ENCODE assay signal across 14 cellular contexts in the genomic region with DNA sequence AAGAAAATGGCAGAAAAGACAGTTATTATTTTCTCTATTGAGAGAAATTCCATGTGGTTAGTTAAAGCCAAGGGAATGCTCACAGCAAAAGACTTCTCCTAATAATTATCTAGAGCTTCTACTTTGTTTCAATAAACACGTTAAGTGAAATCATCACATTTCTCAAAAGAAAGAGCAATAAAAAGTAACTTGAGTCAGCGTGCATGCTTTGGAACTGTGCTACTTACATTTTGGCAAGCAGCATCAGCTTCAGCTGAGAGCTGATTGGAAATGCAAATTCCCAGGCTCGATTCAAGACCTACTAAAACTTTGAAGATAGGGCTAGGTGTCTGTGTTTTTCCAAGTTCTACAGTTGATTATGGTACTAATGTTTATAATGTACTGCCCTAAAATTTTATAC.
DNase-seq lines count a peak whose midpoint lies in the region; ATAC-seq and TF ChIP-seq lines count a peak whose summit lies in the region.
"Had no signal": no experiment of that assay in that cellular context is flagged by ENCODE, and none has a peak within 500 bp of the region (broad histone marks: within the 10 kb centered on the region; RNA-seq: fewer than 3 reads in every experiment).

No MANE protein-coding gene starts in this region.

- no peak for ATAC-seq in GM18907 (IDR thresholded peaks at IDR 0.05; ENCODE audit: unreplicated experiment)
- no peak for ATAC-seq in stimulated activated naive CD8-positive, alpha-beta T cell treated with anti-CD3 and anti-CD28 coated beads, Interleukin-15, Interleukin-2, amounts not matched to agents 100 U/mL and 50 U/mL, for 24 hours
- ATAC-seq: foreskin keratinocyte; GM12878; stimulated activated naive CD8-positive, alpha-beta T cell treated with anti-CD3 and anti-CD28 coated beads, Interleukin-15, amount 100 ng/mL, for 72 hours had no signal

- H3K27ac ChIP-seq in ACC112 (ENCODE audit: low read depth, low read length) (peak overlapping the region; percentile 60), GM23248 (peak overlapping the region; percentile 36), prostate gland (no peak overlapping the region), sigmoid colon (no peak overlapping the region)
- H3K27ac ChIP-seq: foreskin keratinocyte, HL-60 had no signal

- DNase-seq in GM23248: peak; percentile 60
- peak; percentile 68 for DNase-seq in NCI-H524 treated with DMSO at 0.1 percent for 48 hours (lab: John Stamatoyannopoulos, UW)
- DNase-seq in fibroblast of peridontal ligament (ENCODE audit: extremely low read depth): peak; percentile 20
- DNase-seq in prostate gland (ENCODE audit: low spot score): no peak
- no peak for DNase-seq in sigmoid colon
- DNase-seq in stimulated activated naive CD8-positive, alpha-beta T cell treated with anti-CD3 and anti-CD28 coated beads, Interleukin-15, Interleukin-2, amounts not matched to agents 100 U/mL and 50 U/mL, for 24 hours: no peak
- DNase-seq: activated effector memory CD4-positive, alpha-beta T cell treated with anti-CD3 and anti-CD28 coated beads, Interleukin-2, amount 50 U/mL, for 16 hours; foreskin keratinocyte; SIG-M5; stimulated activated naive CD8-positive, alpha-beta T cell treated with anti-CD3 and anti-CD28 coated beads, Interleukin-15, amount 100 ng/mL, for 72 hours had no signal

- H3K4me3 ChIP-seq in ACC112 (ENCODE audit: low read depth, low read length): no peak overlapping the region; the same call in 1 of the 2 replicates
- peak overlapping the region; percentile 3; the same call in 1 of the 2 replicates for H3K4me3 ChIP-seq in GM23248
- no peak overlapping the region for H3K4me3 ChIP-seq in prostate gland
- H3K4me3 ChIP-seq in sigmoid colon: no peak overlapping the region
- H3K4me3 ChIP-seq: GM12878 had no signal

- H3K9me3 ChIP-seq in GM23248 (ENCODE audit: low read depth) (no peaks in the 10 kb centered on the region), prostate gland (no peaks in the 10 kb centered on the region), sigmoid colon (no peaks in the 10 kb centered on the region)

- WGBS in GM23248 (ENCODE audit: low coverage in 1 of 2, low lambda C conversion rate in 2 of 2, missing lambda C conversion rate in 2 of 2), 2 experiments: 8% methylated on average over 3 of the region's 3 CpGs
- 35% methylated on average over 3 of the region's 3 CpGs for WGBS in prostate gland
- 40 to 60% methylated on average over 3 of the region's 3 CpGs for WGBS in sigmoid colon, 2 donors

- peak overlapping the region; percentile 57 for H3K4me2 ChIP-seq in GM23248 (ENCODE audit: unreplicated experiment)

- TF ChIP-seq EP300 in sigmoid colon (IDR thresholded peaks at IDR 0.05): no peak

- no peaks in the 10 kb centered on the region for H3K27me3 ChIP-seq in ACC112 (ENCODE audit: insufficient read depth, low read length)
- H3K27me3 ChIP-seq in GM23248 (replicated peaks; ENCODE audit: insufficient read depth): no peaks in the 10 kb centered on the region
- no peaks in the 10 kb centered on the region for H3K27me3 ChIP-seq in prostate gland (replicated peaks; ENCODE audit: insufficient read depth)
- no peaks in the 10 kb centered on the region for H3K27me3 ChIP-seq in sigmoid colon
- H3K27me3 ChIP-seq: foreskin keratinocyte had no signal

- H3K79me2 ChIP-seq in ACC112 (ENCODE audit: control insufficient read depth, insufficient read depth, low read length, unreplicated experiment) (no peaks in the 10 kb centered on the region), GM23248 (ENCODE audit: insufficient read depth) (no peaks in the 10 kb centered on the region)

- no peaks in the 10 kb centered on the region for H3K9me2 ChIP-seq in GM23248 (ENCODE audit: insufficient read depth)

- H2AFZ ChIP-seq in ACC112 (ENCODE audit: low read length, unreplicated experiment): peak overlapping the region; percentile 70
- H2AFZ ChIP-seq in GM23248: 0 out of 2 replicates have a peak overlapping the region, but pooled peaks have one; percentile 20

- no peak for TF ChIP-seq CTCF in prostate gland (IDR thresholded peaks at IDR 0.05)
- no peak for TF ChIP-seq CTCF in sigmoid colon (IDR thresholded peaks at IDR 0.05)

- H3K4me1 ChIP-seq in ACC112 (ENCODE audit: control insufficient read depth, insufficient read depth, low read length, unreplicated experiment): peaks cover 39% of the 10 kb centered on the region
- peaks cover 40% of the 10 kb centered on the region for H3K4me1 ChIP-seq in GM23248 (ENCODE audit: insufficient read depth)
- no peaks in the 10 kb centered on the region for H3K4me1 ChIP-seq in prostate gland (replicated peaks)
- H3K4me1 ChIP-seq in sigmoid colon: no peaks in the 10 kb centered on the region

- H3K36me3 ChIP-seq in ACC112 (ENCODE audit: insufficient read depth, low read length) (no peaks in the 10 kb centered on the region), GM23248 (ENCODE audit: low read depth) (no peaks in the 10 kb centered on the region), prostate gland (no peaks in the 10 kb centered on the region), sigmoid colon (no peaks in the 10 kb centered on the region)

- no peak overlapping the region for H3K9ac ChIP-seq in GM23248

- no peaks in the 10 kb centered on the region for H4K20me1 ChIP-seq in GM23248 (ENCODE audit: insufficient read depth)

- intact Hi-C loops in prostate gland (cut with DNase I) (no loop called here), sigmoid colon (cut with DNase I) (no loop called here)

- in situ Hi-C loops in GM23248 (cut with MboI): no loop called here

- H3F3A ChIP-seq in GM23248 (ENCODE audit: insufficient read depth): peaks cover 33% of the 10 kb centered on the region

- TF ChIP-seq POLR2A in prostate gland (IDR thresholded peaks at IDR 0.05): no peak
- TF ChIP-seq POLR2A in sigmoid colon (IDR thresholded peaks at IDR 0.05): no peak

Comparison
In these comparisons a context has a peak if more than half of its experiments do, and no peak if none do; other contexts are left out.
1. H3K27ac ChIP-seq: peak in ACC112 (single experiment) and GM23248 (single experiment); none in prostate gland (0 of 2) and sigmoid colon (0 of 4).
2. DNase-seq: peak in GM23248 (single experiment), NCI-H524 treated with DMSO at 0.1 percent for 48 hours (single experiment) and fibroblast of peridontal ligament (single experiment); none in prostate gland (single experiment), sigmoid colon (single experiment) and stimulated activated naive CD8-positive, alpha-beta T cell treated with anti-CD3 and anti-CD28 coated beads, Interleukin-15, Interleukin-2, amounts not matched to agents 100 U/mL and 50 U/mL, for 24 hours (single experiment).